ENCODE assay signal across 8 cellular contexts in the genomic region with DNA sequence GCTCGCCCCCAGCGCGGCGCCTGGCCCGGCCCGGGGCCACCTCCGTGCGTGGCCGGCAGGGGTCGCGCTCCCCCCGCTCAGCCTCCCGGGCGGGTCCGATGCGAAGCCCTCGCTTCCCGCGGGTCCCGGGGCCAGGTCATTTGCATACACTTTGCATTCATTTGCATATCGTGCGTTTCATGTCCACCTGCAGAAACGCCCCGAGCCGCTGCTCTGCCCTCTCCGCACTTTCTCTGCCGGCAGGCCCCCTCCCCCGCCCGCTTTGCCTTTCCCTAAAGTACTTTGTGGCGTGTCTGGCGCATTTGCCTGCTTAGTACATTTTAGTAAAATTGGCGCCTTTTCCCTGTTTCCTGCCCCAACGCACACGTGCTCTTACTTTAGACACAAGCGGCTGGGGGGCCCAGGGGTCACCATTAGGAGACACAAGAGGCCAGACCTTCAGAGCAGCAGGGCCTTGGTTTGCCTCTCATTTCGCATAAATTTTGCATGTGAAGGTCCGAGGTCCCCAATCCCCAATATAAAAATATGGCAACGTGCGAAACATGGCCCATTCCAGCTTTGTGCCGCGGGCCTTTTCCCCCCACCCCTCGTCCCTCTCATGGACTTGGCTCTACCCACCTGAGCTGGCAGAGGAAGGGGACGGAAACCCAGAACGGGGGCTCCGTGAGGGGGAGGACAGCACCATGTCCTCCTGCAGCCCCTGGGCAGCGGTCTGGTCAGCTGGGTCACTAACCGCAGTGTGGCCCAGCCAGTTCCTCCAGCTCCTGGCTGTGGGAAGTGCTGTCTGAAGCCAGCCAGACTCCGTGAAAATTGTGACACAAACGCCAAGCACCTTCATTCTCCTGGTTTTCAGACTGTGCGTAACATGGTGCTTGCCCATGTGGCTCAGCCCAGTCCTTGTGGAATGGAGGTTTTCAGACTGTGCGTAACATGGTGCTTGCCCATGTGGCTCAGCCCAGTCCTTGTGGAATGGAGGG. TPM values are rescaled to one million over a fixed set of nuclear protein-coding genes. Genes with fewer than 3 reads are reported as not detected.
A peak's percentile ranks its signal among the peaks of the same experiment; 100 is the strongest.
DNase-seq lines count a peak whose midpoint lies in the region; ATAC-seq and TF ChIP-seq lines count a peak whose summit lies in the region.

No MANE protein-coding gene starts in this region.

- H3K27me3 ChIP-seq in NT2/D1 (ENCODE audit: insufficient read depth, insufficient read length) (peaks cover 30% of the 10 kb centered on the region), smooth muscle cell (ENCODE audit: low read depth) (peaks cover 63% of the 10 kb centered on the region)

- H3K9me3 ChIP-seq in NT2/D1 (ENCODE audit: insufficient read depth, low read length) (no peaks in the 10 kb centered on the region), smooth muscle cell (replicated peaks; ENCODE audit: low read depth) (no peaks in the 10 kb centered on the region)

- H3K36me3 ChIP-seq in NT2/D1 (ENCODE audit: insufficient read depth, insufficient read length, low read length): no peaks in the 10 kb centered on the region
- no peaks in the 10 kb centered on the region for H3K36me3 ChIP-seq in smooth muscle cell (ENCODE audit: low read depth)

- H4K20me1 ChIP-seq in smooth muscle cell (ENCODE audit: low read depth): no peaks in the 10 kb centered on the region

- no peaks in the 10 kb centered on the region for H3K79me2 ChIP-seq in smooth muscle cell (ENCODE audit: low read depth)

- H3F3A ChIP-seq in smooth muscle cell (ENCODE audit: low read depth): no peaks in the 10 kb centered on the region

- H3K9ac ChIP-seq in NT2/D1 (ENCODE audit: insufficient read length, low read depth) (no peak overlapping the region), smooth muscle cell (ENCODE audit: low read depth) (no peak overlapping the region)

- ATAC-seq in GM21717 (IDR thresholded peaks at IDR 0.05; ENCODE audit: unreplicated experiment) (peak; percentile 46), GM21515 (IDR thresholded peaks at IDR 0.05; ENCODE audit: unreplicated experiment) (no peak)

- H3K4me2 ChIP-seq in smooth muscle cell: peak overlapping the region; percentile 78

- intact Hi-C loops in cardiac septum (cut with DNase I): loop anchor here (2.0 kb wide), 2 partner anchors 225 to 275 kb away; a partner anchor contains a TSS

- H3K4me1 ChIP-seq in NT2/D1 (ENCODE audit: insufficient read depth, insufficient read length): peaks cover 7% of the 10 kb centered on the region
- H3K4me1 ChIP-seq in smooth muscle cell (ENCODE audit: low read depth): no peaks in the 10 kb centered on the region

- H3K4me3 ChIP-seq in NT2/D1 (ENCODE audit: insufficient read length, low read depth): no peak overlapping the region
- H3K4me3 ChIP-seq in smooth muscle cell: peak overlapping the region; percentile 30

- DNase-seq in COLO668 (lab: John Stamatoyannopoulos, UW; ENCODE audit: unreplicated experiment) (peak; percentile 73), NT2/D1 (ENCODE audit: low read depth, low spot score) (peak; percentile 43), cardiac septum (ENCODE audit: low spot score) (peak; percentile 89), smooth muscle cell (lab: John Stamatoyannopoulos, UW; ENCODE audit: unreplicated experiment) (no peak), T1000 (lab: John Stamatoyannopoulos, UW) (no peak)
- DNase-seq in activated T-helper 9 cell treated with anti-CD3 and anti-CD28 coated beads, Interleukin-2, amount 50 U/mL, for 16 hours (ENCODE audit: low read depth): peak; percentile 45

- H3K27ac ChIP-seq in smooth muscle cell (ENCODE audit: low read depth): no peak overlapping the region

- peak; percentile 58 for TF ChIP-seq CTCF in smooth muscle cell (IDR thresholded peaks at IDR 0.05; ENCODE audit: borderline replicate concordance, insufficient read depth, poor library complexity, severe bottlenecking)

- WGBS in smooth muscle cell (ENCODE audit: low lambda C conversion rate): 42% methylated on average over 40 of the region's 51 CpGs

- H2AFZ ChIP-seq in smooth muscle cell (ENCODE audit: low read depth): no peak overlapping the region

RNA-seq across cellular contexts. Expression of a gene that starts 34.8 kb away (rescaled TPM):
- total RNA-seq in cardiac septum (5.9 TPM), smooth muscle cell (0.45 TPM in 1 of 2 replicates, not detected in the other)
- 0.25 and 0.87 TPM in 2 replicates for polyA plus RNA-seq in smooth muscle cell

Comparison
In these comparisons a context has a peak if more than half of its experiments do, and no peak if none do; other contexts are left out.
1. DNase-seq: peak in COLO668 (single experiment), NT2/D1 (single experiment), activated T-helper 9 cell treated with anti-CD3 and anti-CD28 coated beads, Interleukin-2, amount 50 U/mL, for 16 hours (single experiment) and cardiac septum (single experiment); none in smooth muscle cell (single experiment) and T1000 (single experiment).